In the genomic region with DNA sequence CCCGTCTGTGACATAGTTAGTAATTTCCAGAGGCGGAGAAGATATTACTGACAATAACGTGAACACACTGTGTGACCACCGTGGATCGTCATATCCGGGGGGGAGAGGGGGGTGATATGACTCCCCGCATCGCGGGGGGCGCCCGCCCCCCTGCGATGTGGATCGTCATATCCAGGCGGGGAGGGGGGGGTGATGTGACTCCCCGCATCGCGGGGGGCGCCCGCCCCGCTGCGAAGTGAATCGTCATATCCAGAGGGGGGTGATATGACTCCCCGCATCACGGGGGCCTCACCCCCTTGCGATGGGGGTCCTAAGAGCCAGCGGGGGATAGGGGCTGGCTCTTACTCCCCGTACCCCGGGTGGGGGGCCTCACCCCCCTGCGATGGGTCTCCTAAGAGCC, we compare ENCODE assay signal across 1 cellular context.
TF ChIP-seq lines count a peak whose summit lies in the region.

No MANE protein-coding gene starts in this region.

TF ChIP-seq in SK-N-SH, 30 proteins besides CTCF, POLR2A, EP300 and RAD21 (continued from another document):
- TF ChIP-seq, protein P1, sequence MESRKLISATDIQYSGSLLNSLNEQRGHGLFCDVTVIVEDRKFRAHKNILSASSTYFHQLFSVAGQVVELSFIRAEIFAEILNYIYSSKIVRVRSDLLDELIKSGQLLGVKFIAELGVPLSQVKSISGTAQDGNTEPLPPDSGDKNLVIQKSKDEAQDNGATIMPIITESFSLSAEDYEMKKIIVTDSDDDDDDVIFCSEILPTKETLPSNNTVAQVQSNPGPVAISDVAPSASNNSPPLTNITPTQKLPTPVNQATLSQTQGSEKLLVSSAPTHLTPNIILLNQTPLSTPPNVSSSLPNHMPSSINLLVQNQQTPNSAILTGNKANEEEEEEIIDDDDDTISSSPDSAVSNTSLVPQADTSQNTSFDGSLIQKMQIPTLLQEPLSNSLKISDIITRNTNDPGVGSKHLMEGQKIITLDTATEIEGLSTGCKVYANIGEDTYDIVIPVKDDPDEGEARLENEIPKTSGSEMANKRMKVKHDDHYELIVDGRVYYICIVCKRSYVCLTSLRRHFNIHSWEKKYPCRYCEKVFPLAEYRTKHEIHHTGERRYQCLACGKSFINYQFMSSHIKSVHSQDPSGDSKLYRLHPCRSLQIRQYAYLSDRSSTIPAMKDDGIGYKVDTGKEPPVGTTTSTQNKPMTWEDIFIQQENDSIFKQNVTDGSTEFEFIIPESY (IDR thresholded peaks at IDR 0.05; ENCODE audit: borderline replicate concordance, low read depth): no peak
- TF ChIP-seq, protein P2, sequence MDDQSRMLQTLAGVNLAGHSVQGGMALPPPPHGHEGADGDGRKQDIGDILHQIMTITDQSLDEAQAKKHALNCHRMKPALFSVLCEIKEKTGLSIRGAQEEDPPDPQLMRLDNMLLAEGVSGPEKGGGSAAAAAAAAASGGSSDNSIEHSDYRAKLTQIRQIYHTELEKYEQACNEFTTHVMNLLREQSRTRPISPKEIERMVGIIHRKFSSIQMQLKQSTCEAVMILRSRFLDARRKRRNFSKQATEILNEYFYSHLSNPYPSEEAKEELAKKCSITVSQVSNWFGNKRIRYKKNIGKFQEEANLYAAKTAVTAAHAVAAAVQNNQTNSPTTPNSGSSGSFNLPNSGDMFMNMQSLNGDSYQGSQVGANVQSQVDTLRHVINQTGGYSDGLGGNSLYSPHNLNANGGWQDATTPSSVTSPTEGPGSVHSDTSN (IDR thresholded peaks at IDR 0.05): no peak
- TF ChIP-seq, protein P3, sequence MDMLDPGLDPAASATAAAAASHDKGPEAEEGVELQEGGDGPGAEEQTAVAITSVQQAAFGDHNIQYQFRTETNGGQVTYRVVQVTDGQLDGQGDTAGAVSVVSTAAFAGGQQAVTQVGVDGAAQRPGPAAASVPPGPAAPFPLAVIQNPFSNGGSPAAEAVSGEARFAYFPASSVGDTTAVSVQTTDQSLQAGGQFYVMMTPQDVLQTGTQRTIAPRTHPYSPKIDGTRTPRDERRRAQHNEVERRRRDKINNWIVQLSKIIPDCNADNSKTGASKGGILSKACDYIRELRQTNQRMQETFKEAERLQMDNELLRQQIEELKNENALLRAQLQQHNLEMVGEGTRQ (IDR thresholded peaks at IDR 0.05; ENCODE audit: borderline replicate concordance, low read depth, low read length): no peak
- TF ChIP-seq, protein P4, sequence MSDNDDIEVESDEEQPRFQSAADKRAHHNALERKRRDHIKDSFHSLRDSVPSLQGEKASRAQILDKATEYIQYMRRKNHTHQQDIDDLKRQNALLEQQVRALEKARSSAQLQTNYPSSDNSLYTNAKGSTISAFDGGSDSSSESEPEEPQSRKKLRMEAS (IDR thresholded peaks at IDR 0.05; ENCODE audit: low read depth): no peak
- no peak for TF ChIP-seq GATA2 (CRISPR knock-in tag; IDR thresholded peaks at IDR 0.05)
- TF ChIP-seq, protein P5, sequence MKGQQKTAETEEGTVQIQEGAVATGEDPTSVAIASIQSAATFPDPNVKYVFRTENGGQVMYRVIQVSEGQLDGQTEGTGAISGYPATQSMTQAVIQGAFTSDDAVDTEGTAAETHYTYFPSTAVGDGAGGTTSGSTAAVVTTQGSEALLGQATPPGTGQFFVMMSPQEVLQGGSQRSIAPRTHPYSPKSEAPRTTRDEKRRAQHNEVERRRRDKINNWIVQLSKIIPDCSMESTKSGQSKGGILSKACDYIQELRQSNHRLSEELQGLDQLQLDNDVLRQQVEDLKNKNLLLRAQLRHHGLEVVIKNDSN (IDR thresholded peaks at IDR 0.05; ENCODE audit: borderline replicate concordance, low read depth): no peak
- no peak for TF ChIP-seq ELF1 (IDR thresholded peaks at IDR 0.05)
- TF ChIP-seq POLR2AphosphoS5 (IDR thresholded peaks at IDR 0.05; ENCODE audit: low read depth, low read length): no peak
